Comparison of ENCODE assay signal across 8 cellular contexts in the genomic region with DNA sequence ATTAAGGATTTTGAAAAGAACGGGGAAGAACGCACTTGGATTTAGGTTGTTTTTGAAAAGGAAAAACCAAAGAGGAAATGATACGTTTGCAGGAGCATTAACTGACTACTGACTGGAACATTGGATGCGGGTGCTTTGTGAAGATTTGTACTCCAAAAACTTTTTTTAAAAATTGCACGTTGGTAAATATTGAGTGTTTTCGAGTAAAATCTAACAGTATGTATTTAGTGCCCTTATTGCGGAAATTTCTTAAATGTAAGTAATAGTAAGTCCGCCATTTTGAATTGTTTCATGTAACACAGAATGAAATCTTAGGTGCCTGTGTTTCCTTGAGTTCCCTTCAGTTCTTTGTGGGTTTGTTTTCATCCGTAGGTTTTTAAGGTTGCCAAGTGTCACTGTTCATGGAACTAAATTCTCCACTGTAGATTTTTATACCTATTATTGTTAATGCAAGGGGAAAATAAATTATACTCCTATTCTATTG. TPM values are rescaled to one million over a fixed set of nuclear protein-coding genes. Genes with fewer than 3 reads are reported as not detected.
DNase-seq lines count a peak whose midpoint lies in the region; ATAC-seq, FAIRE-seq and TF ChIP-seq lines count a peak whose summit lies in the region.
"Had no signal": no experiment of that assay in that cellular context is flagged by ENCODE, and none has a peak within 500 bp of the region (broad histone marks: within the 10 kb centered on the region; RNA-seq: fewer than 3 reads in every experiment).

No MANE protein-coding gene starts in this region.

- H3K4me1 Mint-ChIP-seq in neural progenitor cell: peaks cover 28% of the 10 kb centered on the region

- H3K4me1 ChIP-seq in neural progenitor cell: peaks cover 35% of the 10 kb centered on the region

- peaks cover 54% of the 10 kb centered on the region for H3K79me2 ChIP-seq in neural progenitor cell (ENCODE audit: low read depth)

- H3K9ac ChIP-seq in neural progenitor cell: peak overlapping the region; percentile 79

- peak overlapping the region; percentile 68 for H3K27ac ChIP-seq in neural progenitor cell
- H3K27ac ChIP-seq: adrenal gland had no signal

- H4K20me1 ChIP-seq in neural progenitor cell (ENCODE audit: low read depth): no peaks in the 10 kb centered on the region

- peaks cover 40% of the 10 kb centered on the region for H3F3A ChIP-seq in neural progenitor cell (ENCODE audit: low read depth)

- no peak for TF ChIP-seq CTCF in choroid plexus epithelial cell (conservative IDR thresholded peaks at IDR 0.05; ENCODE audit: low read depth, low read length)
- no peak for TF ChIP-seq CTCF in neural progenitor cell (IDR thresholded peaks at IDR 0.05)

- peak overlapping the region; percentile 83 for H2AFZ ChIP-seq in neural progenitor cell (replicated peaks)

- H3K36me3 Mint-ChIP-seq in neural progenitor cell: peaks cover 4% of the 10 kb centered on the region

- ATAC-seq in GM18867 (IDR thresholded peaks at IDR 0.05; ENCODE audit: unreplicated experiment): no peak

- H3K36me3 ChIP-seq in MG63 (no peaks in the 10 kb centered on the region), neural progenitor cell (no peaks in the 10 kb centered on the region)
- H3K36me3 ChIP-seq: adrenal gland had no signal

- FAIRE-seq in GM18507 (lab: Jason Lieb, UNC): peak; percentile 42

- peak overlapping the region; percentile 52 for H3K4me3 ChIP-seq in MG63
- peak overlapping the region; percentile 45 for H3K4me3 ChIP-seq in choroid plexus epithelial cell (ENCODE audit: low read depth, low read length)
- peak overlapping the region; percentile 95 for H3K4me3 ChIP-seq in neural progenitor cell

- H3K9me3 Mint-ChIP-seq in neural progenitor cell: peaks cover 6% of the 10 kb centered on the region

- DNase-seq in GM18507 (ENCODE audit: extremely low spot score, insufficient read length, low read depth) (no peak), MG63 (no peak), choroid plexus epithelial cell (ENCODE audit: low read depth) (no peak), neural progenitor cell (ENCODE audit: low spot score) (peak; percentile 34), HT-29 (ENCODE audit: low spot score) (no peak), dermis blood vessel endothelial cell (no peak)

- H3K27me3 Mint-ChIP-seq in neural progenitor cell (ENCODE audit: insufficient read depth, low read depth): no peaks in the 10 kb centered on the region

- H3K27me3 ChIP-seq in MG63: no peaks in the 10 kb centered on the region; the same call in 1 of the 2 replicates
- H3K27me3 ChIP-seq in neural progenitor cell: no peaks in the 10 kb centered on the region

- peak overlapping the region; percentile 94 for H3K27ac Mint-ChIP-seq in neural progenitor cell

- peak overlapping the region; percentile 98 for H3K4me3 Mint-ChIP-seq in neural progenitor cell

- peak overlapping the region; percentile 78 for H3K4me2 ChIP-seq in neural progenitor cell

- H3K9me3 ChIP-seq in MG63: no peaks in the 10 kb centered on the region
- no peaks in the 10 kb centered on the region for H3K9me3 ChIP-seq in neural progenitor cell (ENCODE audit: low read depth)
- H3K9me3 ChIP-seq: adrenal gland had no signal

RNA-seq across cellular contexts. Expression of gene LIN28B, which starts 15.2 kb away (rescaled TPM):
- not detected in 2 replicates for total RNA-seq in MG63 (2014; rRNA removed; shearing (Covaris generic); ENCODE audit: low replicate concordance)
- total RNA-seq in neural progenitor cell (ENCODE audit: low replicate concordance) (105 and 165 TPM in 2 replicates), dermis blood vessel endothelial cell (not detected in 2 replicates)
- total RNA-seq in HT-29 (2014; rRNA removed; shearing (Covaris generic)): not detected in 2 replicates

Comparison
In these comparisons a context has a peak if more than half of its experiments do, and no peak if none do; other contexts are left out.
1. H3K4me3 ChIP-seq: peak in every context shown above with its lines; median percentile 95 in neural progenitor cell; 52 in MG63; 45 in choroid plexus epithelial cell.
2. RNA of gene LIN28B, which starts 15.2 kb away (total RNA-seq): 105 to 165 TPM in neural progenitor cell; not detected in MG63, not detected in HT-29 and not detected in dermis blood vessel endothelial cell; every median in the first group is over 100 times any median in the second.